In genomic region chr20:36792422-36792821, GRCh38 we compare ENCODE assay signal across 8 cellular contexts. TPM values are rescaled to one million over a fixed set of nuclear protein-coding genes. Genes with fewer than 3 reads are reported as not detected.
DNase-seq lines count a peak whose midpoint lies in the region; ATAC-seq and TF ChIP-seq lines count a peak whose summit lies in the region.

No MANE protein-coding gene starts in this region.

- ATAC-seq in Right ventricle myocardium inferior (peak; percentile 54), HG02884 (IDR thresholded peaks at IDR 0.05; ENCODE audit: unreplicated experiment) (no peak), GM21447 (IDR thresholded peaks at IDR 0.05; ENCODE audit: unreplicated experiment) (no peak)

- no peak overlapping the region for H3K4me3 ChIP-seq in cardiac fibroblast (replicated peaks in 1 of 2; ENCODE audit: low read depth in 2 of 2, low read length in 2 of 2)

- no peak for DNase-seq in Right ventricle myocardium inferior (ENCODE audit: missing footprints)
- no peak for DNase-seq in cardiac septum (ENCODE audit: low spot score)
- DNase-seq in NCI-H2227 (lab: John Stamatoyannopoulos, UW; ENCODE audit: unreplicated experiment) = peak; percentile 61
- peak; percentile 67 to 74 for DNase-seq in cardiac fibroblast (ENCODE audit: low read depth in 2 of 2)
- peak; percentile 11 for DNase-seq in midbrain (lab: John Stamatoyannopoulos, UW)
- no peak for DNase-seq in activated CD4-positive, CD25-positive, alpha-beta regulatory T cell treated with anti-CD3 and anti-CD28 coated beads, Interleukin-2, amount 50 U/mL, for 72 hours

- TF ChIP-seq CTCF in cardiac fibroblast (IDR thresholded peaks at IDR 0.05; ENCODE audit: low read depth, low read length) = peak; percentile 53

- intact Hi-C loops in Right ventricle myocardium inferior (cut with DNase I) (no loop called here), cardiac septum (cut with DNase I) (loop anchor here (5.0 kb wide), 1 partner anchor 70 kb away; a partner anchor contains a TSS)

RNA-seq across cellular contexts. Expression of gene DSN1, which starts 18.9 kb away (rescaled TPM):
- total RNA-seq in Right ventricle myocardium inferior (4.4 TPM), cardiac septum (3.8 TPM)

RNA-seq across cellular contexts. Expression of gene NDRG3, which starts 46.5 kb away (rescaled TPM):
- 27.9 TPM for total RNA-seq in Right ventricle myocardium inferior
- 32.1 TPM for total RNA-seq in cardiac septum

Comparison
In these comparisons a context has a peak if more than half of its experiments do, and no peak if none do; other contexts are left out.
1. DNase-seq: peak in NCI-H2227 (single experiment), cardiac fibroblast (2 of 2) and midbrain (single experiment); none in Right ventricle myocardium inferior (single experiment), cardiac septum (single experiment) and activated CD4-positive, CD25-positive, alpha-beta regulatory T cell treated with anti-CD3 and anti-CD28 coated beads, Interleukin-2, amount 50 U/mL, for 72 hours (single experiment).